11 cellular contexts compared by ENCODE assay signal in the genomic region with DNA sequence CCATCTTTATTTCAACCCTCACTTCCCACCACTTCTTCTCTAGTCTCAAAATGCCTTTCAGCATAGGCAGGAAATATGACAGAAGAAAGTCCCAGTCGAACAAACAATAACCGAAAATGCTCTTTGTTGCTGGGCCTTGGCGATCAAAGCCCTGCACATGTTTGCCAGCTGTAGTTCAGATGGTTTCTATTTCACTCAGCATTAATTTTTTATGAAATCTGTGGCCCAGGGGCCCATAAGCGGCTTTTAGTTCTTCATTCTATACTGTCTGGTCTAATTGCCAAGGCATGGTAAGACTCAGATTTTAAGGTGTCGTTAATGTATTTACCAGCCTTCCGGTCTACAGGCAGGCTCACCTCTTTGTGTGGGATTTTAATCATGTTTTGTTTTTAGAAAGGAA. TPM values are rescaled to one million over a fixed set of nuclear protein-coding genes. Genes with fewer than 3 reads are reported as not detected.
A peak's percentile ranks its signal among the peaks of the same experiment; 100 is the strongest.
DNase-seq lines count a peak whose midpoint lies in the region; ATAC-seq and TF ChIP-seq lines count a peak whose summit lies in the region.
"Had no signal": no experiment of that assay in that cellular context is flagged by ENCODE, and none has a peak within 500 bp of the region (broad histone marks: within the 10 kb centered on the region; RNA-seq: fewer than 3 reads in every experiment).

No MANE protein-coding gene starts in this region.

- no peaks in the 10 kb centered on the region for H3K36me3 Mint-ChIP-seq in endodermal cell (ENCODE audit: low read depth)

- intact Hi-C loops in lower lobe of right lung (cut with DNase I), result no loop called here

- H3K9ac ChIP-seq in endodermal cell (ENCODE audit: extremely low read depth, low read length, poor library complexity, severe bottlenecking), result no peak overlapping the region

- H3K4me1 ChIP-seq in lower lobe of right lung (peaks cover 10% of the 10 kb centered on the region), endodermal cell (ENCODE audit: control insufficient read depth, insufficient read depth, low read length) (no peaks in the 10 kb centered on the region)

- ATAC-seq in GM18502 (IDR thresholded peaks at IDR 0.05; ENCODE audit: poor library complexity, unreplicated experiment), result peak; percentile 57
- ATAC-seq in GM21576 (IDR thresholded peaks at IDR 0.05; ENCODE audit: unreplicated experiment), result peak; percentile 58
- ATAC-seq in HG03469 (IDR thresholded peaks at IDR 0.05; ENCODE audit: unreplicated experiment), result peak; percentile 40
- no peak for ATAC-seq in lower lobe of right lung

- 95 to 97% methylated on average over 4 to 6 of the region's 6 CpGs for WGBS in endodermal cell (ENCODE audit: insufficient coverage in 1 of 2, insufficient read length in 1 of 2), 2 experiments

- H3K4me1 Mint-ChIP-seq in endodermal cell, result no peaks in the 10 kb centered on the region
- H3K4me1 Mint-ChIP-seq: central memory CD8-positive, alpha-beta T cell had no signal

- H3K27ac ChIP-seq in lower lobe of right lung (peak overlapping the region; percentile 22), endodermal cell (ENCODE audit: low read depth, low read length) (no peak overlapping the region)

- POLR2A ChIA-PET in HEK293T (lab: Yijun Ruan, JAX), result no interaction called here

- no peak overlapping the region for H3K27ac Mint-ChIP-seq in endodermal cell

- H3K27me3 ChIP-seq in lower lobe of right lung (ENCODE audit: low read depth) (no peaks in the 10 kb centered on the region), endodermal cell (ENCODE audit: control insufficient read depth, insufficient read depth, low read length, poor library complexity, severe bottlenecking) (no peaks in the 10 kb centered on the region)

- CTCF ChIA-PET in HEK293T (lab: Yijun Ruan, JAX), result no interaction called here

- no peaks in the 10 kb centered on the region for H3K36me3 ChIP-seq in lower lobe of right lung
- no peaks in the 10 kb centered on the region for H3K36me3 ChIP-seq in endodermal cell (ENCODE audit: control insufficient read depth, insufficient read depth, low read length)

- TF ChIP-seq POLR2A in erythroblast (IDR thresholded peaks at IDR 0.05; ENCODE audit: low read length), result no peak

- H3K9me3 ChIP-seq in lower lobe of right lung (no peaks in the 10 kb centered on the region), endodermal cell (ENCODE audit: control insufficient read depth, low read length) (no peaks in the 10 kb centered on the region)

- H3K4me3 Mint-ChIP-seq in endodermal cell, result no peak overlapping the region
- H3K4me3 Mint-ChIP-seq: central memory CD8-positive, alpha-beta T cell had no signal

- no peaks in the 10 kb centered on the region for H3K9me3 Mint-ChIP-seq in endodermal cell
- H3K9me3 Mint-ChIP-seq: central memory CD8-positive, alpha-beta T cell had no signal

- H3K4me3 ChIP-seq in lower lobe of right lung (no peak overlapping the region), endodermal cell (ENCODE audit: low read length) (no peak overlapping the region)

- no peaks in the 10 kb centered on the region for H3K27me3 Mint-ChIP-seq in endodermal cell (ENCODE audit: insufficient read depth)

- no peak for TF ChIP-seq CTCF in lower lobe of right lung (IDR thresholded peaks at IDR 0.05)
- TF ChIP-seq CTCF in endodermal cell (conservative IDR thresholded peaks at IDR 0.05), result no peak

- DNase-seq in lower lobe of right lung (no peak), HEK293T (ENCODE audit: extremely low spot score) (no peak), endodermal cell (no peak), iPS-NIHi11 (ENCODE audit: low spot score) (no peak), erythroblast (lab: John Stamatoyannopoulos, UW) (no peak)
- DNase-seq: DND-41 had no signal

TF ChIP-seq in HEK293T, 16 proteins besides CTCF, POLR2A, EP300 and RAD21:
- no peak for TF ChIP-seq HDGF (IDR thresholded peaks at IDR 0.05; ENCODE audit: borderline replicate concordance)
- no peak for TF ChIP-seq LEF1 (IDR thresholded peaks at IDR 0.05; ENCODE audit: borderline replicate concordance)
- TF ChIP-seq FOXK2 (IDR thresholded peaks at IDR 0.05), result no peak
- TF ChIP-seq CTBP1 (IDR thresholded peaks at IDR 0.05; ENCODE audit: borderline replicate concordance), result no peak
- TF ChIP-seq NFRKB (IDR thresholded peaks at IDR 0.05), result no peak
- no peak for TF ChIP-seq ARNT (IDR thresholded peaks at IDR 0.05)

RNA-seq across cellular contexts. Expression of a gene that starts 10.9 kb away (rescaled TPM):
- total RNA-seq in lower lobe of right lung (187 TPM), endodermal cell (1 to 10 TPM; 1.1 to 1.3 TPM)
- 0.28 TPM for polyA plus RNA-seq in endodermal cell (2013, experiment 1 of 2)
- polyA plus RNA-seq in endodermal cell (2013, experiment 2 of 2), result 0.41 TPM
- total RNA-seq: M059J had no signal

Comparison
In these comparisons a context has a peak if more than half of its experiments do, and no peak if none do; other contexts are left out.
1. ATAC-seq: peak in GM18502 (single experiment), GM21576 (single experiment) and HG03469 (single experiment); none in lower lobe of right lung (0 of 2).
2. RNA of a gene that starts 10.9 kb away (total RNA-seq): 187 TPM in lower lobe of right lung (single experiment); 1.1 to 1.3 TPM in endodermal cell; every median in the first group is over 10 times any median in the second.